Comparison of ENCODE assay signal across 20 cellular contexts in genomic region chr11:1513326-1514296, GRCh38. TPM values are rescaled to one million over a fixed set of nuclear protein-coding genes. Genes with fewer than 3 reads are reported as not detected.
DNase-seq lines count a peak whose midpoint lies in the region; ATAC-seq, FAIRE-seq and TF ChIP-seq lines count a peak whose summit lies in the region.
"Had no signal": no experiment of that assay in that cellular context is flagged by ENCODE, and none has a peak within 500 bp of the region (broad histone marks: within the 10 kb centered on the region; RNA-seq: fewer than 3 reads in every experiment).

No MANE protein-coding gene starts in this region.

- H2BK20ac ChIP-seq in H1 (ENCODE audit: low read length) = peak overlapping the region; percentile 80; the same call in 1 of the 2 replicates

- no peak for TF ChIP-seq EP300 in H1 (IDR thresholded peaks at IDR 0.05; ENCODE audit: borderline replicate concordance in 1 of 2, low read depth in 2 of 2, low read length in 2 of 2)

- no peak overlapping the region; a peak in 1 of 4 replicates for H3K4me2 ChIP-seq in H1 (ENCODE audit: insufficient read depth in 1 of 2, low read depth in 2 of 2, low read length in 2 of 2)

- H3K23me2 ChIP-seq in H1 (ENCODE audit: low read depth, low read length) = no peaks in the 10 kb centered on the region

- H4K91ac ChIP-seq in H1 (replicated peaks; ENCODE audit: insufficient read length, low read length) = peak overlapping the region; percentile 46

- H3K79me2 ChIP-seq in H1 (ENCODE audit: control insufficient read depth in 1 of 2, insufficient read depth in 2 of 2, low read length in 2 of 2) = peaks cover 0 to 7% of the 10 kb centered on the region in 2 experiments; a peak in 1 of 4 replicates

- H3K9me3 Mint-ChIP-seq in CD4-positive, alpha-beta memory T cell = peaks cover 0 to under 1% (median 0%) of the 10 kb centered on the region in 8 donors
- H3K9me3 Mint-ChIP-seq in naive thymus-derived CD4-positive, alpha-beta T cell = no peaks in the 10 kb centered on the region
- H3K9me3 Mint-ChIP-seq: activated CD4-positive, alpha-beta T cell treated with anti-CD3 and anti-CD28 coated beads, Interleukin-2, amount 10 ng/mL, durations not matched to agents 7 days and 5 days; activated naive CD8-positive, alpha-beta T cell treated with anti-CD3 and anti-CD28 coated beads, Interleukin-2, amount 10 ng/mL, durations not matched to agents 7 days and 5 days had no signal

- peaks cover 10 to 18% of the 10 kb centered on the region in 2 experiments for H4K20me1 ChIP-seq in H1 (replicated peaks in 1 of 2; ENCODE audit: control insufficient read depth in 1 of 2, insufficient read depth in 2 of 2, low read length in 2 of 2)

- H3K18ac ChIP-seq in H1 (ENCODE audit: extremely low read depth, low read length) = no peak overlapping the region

- peak overlapping the region in 1 of 8 donors; percentile 52 for H3K4me3 Mint-ChIP-seq in CD4-positive, alpha-beta memory T cell
- H3K4me3 Mint-ChIP-seq in naive thymus-derived CD4-positive, alpha-beta T cell = peak overlapping the region in 1 of 10 donors; percentile 33
- H3K4me3 Mint-ChIP-seq: activated CD4-positive, alpha-beta T cell treated with anti-CD3 and anti-CD28 coated beads, Interleukin-2, amount 10 ng/mL, durations not matched to agents 7 days and 5 days; activated naive CD8-positive, alpha-beta T cell treated with anti-CD3 and anti-CD28 coated beads, Interleukin-2, amount 10 ng/mL, durations not matched to agents 7 days and 5 days had no signal

- peaks cover 12% of the 10 kb centered on the region; the same call in 1 of the 2 replicates for H3K79me1 ChIP-seq in H1 (ENCODE audit: low read depth, low read length)

- H3K27me3 ChIP-seq in CD4-positive, alpha-beta memory T cell (ENCODE audit: insufficient read depth, low read length) = no peaks in the 10 kb centered on the region
- H3K27me3 ChIP-seq in NT2/D1 (ENCODE audit: insufficient read depth, insufficient read length) (no peaks in the 10 kb centered on the region), H1 (replicated peaks in 1 of 4; ENCODE audit: control insufficient read depth in 3 of 4, extremely low read depth in 1 of 4, insufficient read depth in 3 of 4, low read length in 3 of 4) (no peaks in the 10 kb centered on the region), body of pancreas (no peaks in the 10 kb centered on the region)
- H3K27me3 ChIP-seq in naive thymus-derived CD4-positive, alpha-beta T cell (ENCODE audit: control insufficient read depth in 2 of 2, insufficient read depth in 2 of 2, low read length in 2 of 2) = no peaks in the 10 kb centered on the region
- H3K27me3 ChIP-seq: cardiac muscle cell, heart right ventricle, SJSA1 had no signal

- TF ChIP-seq RAD21 in H1 (IDR thresholded peaks at IDR 0.05 in 1 of 2, conservative IDR thresholded peaks at IDR 0.05 in 1 of 2; ENCODE audit: low read depth in 2 of 2, low read length in 2 of 2) = no peak

- H3K56ac ChIP-seq in H1 (replicated peaks; ENCODE audit: insufficient read length, low read depth, low read length) = no peak overlapping the region

- TF ChIP-seq POLR2A in H1 (IDR thresholded peaks at IDR 0.05; ENCODE audit: control extremely low read depth in 1 of 2, low read depth in 2 of 2, low read length in 2 of 2) (no peak), body of pancreas (IDR thresholded peaks at IDR 0.05) (no peak)

- POLR2A ChIA-PET in CD4-positive, alpha-beta memory T cell (lab: Charles Lee; ENCODE audit: partially characterized antibody) = no interaction called here
- POLR2A ChIA-PET in H1 (lab: Charles Lee; ENCODE audit: partially characterized antibody) = no interaction called here
- POLR2A ChIA-PET in naive thymus-derived CD4-positive, alpha-beta T cell (lab: Charles Lee) = no interaction called here

- H3K27ac ChIP-seq in CD4-positive, alpha-beta memory T cell (ENCODE audit: low read depth, low read length) = no peak overlapping the region
- H3K27ac ChIP-seq in H1 (ENCODE audit: low read depth, low read length) (peak overlapping the region; percentile 13; the same call in 1 of the 2 replicates), body of pancreas (no peak overlapping the region)
- no peak overlapping the region for H3K27ac ChIP-seq in naive thymus-derived CD4-positive, alpha-beta T cell (ENCODE audit: low read depth, low read length)
- H3K27ac ChIP-seq: cardiac muscle cell, parathyroid adenoma, SJSA1, thoracic aorta had no signal

- peak overlapping the region; percentile 40; the same call in 1 of the 2 replicates for H2BK5ac ChIP-seq in H1 (ENCODE audit: low read depth, low read length)

- intact Hi-C loops in CD4-positive, alpha-beta memory T cell (cut with micrococcal nuclease) = no loop called here
- intact Hi-C loops in naive thymus-derived CD4-positive, alpha-beta T cell (cut with micrococcal nuclease) = loop anchor here in 1 of 2 donors (10.0 kb wide), 1 partner anchor 399 kb away; no protein-coding TSS in a partner anchor
- intact Hi-C loops in body of pancreas (cut with DNase I) = loop anchor here (10.0 kb wide), 1 partner anchor 399 kb away; no protein-coding TSS in a partner anchor

- peak overlapping the region; percentile 30; the same call in 1 of the 2 replicates for H2AK5ac ChIP-seq in H1 (ENCODE audit: low read depth, low read length)

- no peak overlapping the region for H3K4ac ChIP-seq in H1 (replicated peaks; ENCODE audit: insufficient read length, low read depth, low read length)

- no peak overlapping the region for H3K23ac ChIP-seq in H1 (ENCODE audit: insufficient read length)

- no peak for TF ChIP-seq CTCF in H1 (IDR thresholded peaks at IDR 0.05; ENCODE audit: control extremely low read depth in 1 of 3, insufficient read depth in 1 of 3, low read depth in 1 of 3, low read length in 3 of 3)
- no peak for TF ChIP-seq CTCF in body of pancreas (IDR thresholded peaks at IDR 0.05)

- peaks cover 43 to 82% (median 65%) of the 10 kb centered on the region in 4 donors for H3K4me1 Mint-ChIP-seq in CD4-positive, alpha-beta memory T cell
- peaks cover 9 to 85% (median 68%) of the 10 kb centered on the region in 7 donors for H3K4me1 Mint-ChIP-seq in naive thymus-derived CD4-positive, alpha-beta T cell

- H3K4me3 ChIP-seq in CD4-positive, alpha-beta memory T cell (ENCODE audit: low read length in 2 of 2) = no peak overlapping the region
- no peak overlapping the region for H3K4me3 ChIP-seq in NT2/D1 (ENCODE audit: insufficient read length, low read depth)
- H3K4me3 ChIP-seq in H1 (ENCODE audit: extremely low read depth in 1 of 4, insufficient read depth in 2 of 4, low read depth in 3 of 4, low read length in 4 of 4) = no peak overlapping the region
- no peak overlapping the region for H3K4me3 ChIP-seq in naive thymus-derived CD4-positive, alpha-beta T cell (ENCODE audit: low read length)
- H3K4me3 ChIP-seq in body of pancreas = no peak overlapping the region
- H3K4me3 ChIP-seq: cardiac muscle cell, heart right ventricle, SJSA1, skin epidermis had no signal

- H3K14ac ChIP-seq in H1 (ENCODE audit: insufficient read length) = no peak overlapping the region

- H3K27me3 Mint-ChIP-seq in CD4-positive, alpha-beta memory T cell = no peaks in the 10 kb centered on the region
- H3K27me3 Mint-ChIP-seq in naive thymus-derived CD4-positive, alpha-beta T cell = no peaks in the 10 kb centered on the region
- H3K27me3 Mint-ChIP-seq: activated CD4-positive, alpha-beta T cell treated with anti-CD3 and anti-CD28 coated beads, Interleukin-2, amount 10 ng/mL, durations not matched to agents 7 days and 5 days; activated naive CD8-positive, alpha-beta T cell treated with anti-CD3 and anti-CD28 coated beads, Interleukin-2, amount 10 ng/mL, durations not matched to agents 7 days and 5 days had no signal

- peak overlapping the region; percentile 50 to 86 (median 73) for H3K27ac Mint-ChIP-seq in CD4-positive, alpha-beta memory T cell
- peak overlapping the region in 5 of 9 donors; percentile 16 to 86 (median 54) for H3K27ac Mint-ChIP-seq in naive thymus-derived CD4-positive, alpha-beta T cell
- H3K27ac Mint-ChIP-seq: activated CD4-positive, alpha-beta T cell treated with anti-CD3 and anti-CD28 coated beads, Interleukin-2, amount 10 ng/mL, durations not matched to agents 7 days and 5 days; activated naive CD8-positive, alpha-beta T cell treated with anti-CD3 and anti-CD28 coated beads, Interleukin-2, amount 10 ng/mL, durations not matched to agents 7 days and 5 days had no signal

- H3K9ac ChIP-seq in NT2/D1 (ENCODE audit: insufficient read length, low read depth) (peak overlapping the region; percentile 38), H1 (replicated peaks in 1 of 4; ENCODE audit: extremely low read depth in 1 of 4, low read depth in 3 of 4, low read length in 3 of 4) (no peak overlapping the region)
- H3K9ac ChIP-seq: parathyroid adenoma had no signal

- no peaks in the 10 kb centered on the region for H3K9me3 ChIP-seq in CD4-positive, alpha-beta memory T cell (ENCODE audit: control insufficient read depth in 1 of 2, low read length in 2 of 2)
- H3K9me3 ChIP-seq in NT2/D1 (ENCODE audit: insufficient read depth, low read length) (no peaks in the 10 kb centered on the region), H1 (ENCODE audit: insufficient read depth in 2 of 2, low read depth in 1 of 2, low read length in 1 of 2) (no peaks in the 10 kb centered on the region), body of pancreas (no peaks in the 10 kb centered on the region)
- no peaks in the 10 kb centered on the region for H3K9me3 ChIP-seq in naive thymus-derived CD4-positive, alpha-beta T cell (ENCODE audit: control insufficient read depth in 2 of 3, low read length in 3 of 3)
- H3K9me3 ChIP-seq: heart right ventricle, SJSA1, thoracic aorta had no signal

- no peak for FAIRE-seq in H1 (lab: Jason Lieb, UNC)
- FAIRE-seq: GM12892 had no signal

- CTCF ChIA-PET in CD4-positive, alpha-beta memory T cell (lab: Charles Lee; ENCODE audit: partially characterized antibody) = interaction anchor here (1.0 to 2.2 kb wide), 3 partner anchors 18 to 312 kb away, joined by 3 to 6 read pairs (median 5); no protein-coding TSS in a partner anchor
- CTCF ChIA-PET in H1 (lab: Charles Lee; ENCODE audit: partially characterized antibody) = interaction anchor here (0.6 to 3.8 kb wide), 26 partner anchors 8 to 321 kb away, joined by 3 to 21 read pairs (median 4); no protein-coding TSS in a partner anchor
- CTCF ChIA-PET in naive thymus-derived CD4-positive, alpha-beta T cell (lab: Charles Lee) = no interaction called here

- 0 out of 2 replicates have a peak overlapping the region, but pooled peaks have one; percentile 24 for H2BK15ac ChIP-seq in H1 (ENCODE audit: low read length)

- no peaks in the 10 kb centered on the region for H3K36me3 ChIP-seq in CD4-positive, alpha-beta memory T cell (ENCODE audit: insufficient read depth, low read length)
- H3K36me3 ChIP-seq in NT2/D1 (ENCODE audit: insufficient read depth, insufficient read length, low read length) = no peaks in the 10 kb centered on the region
- no peaks in the 10 kb centered on the region for H3K36me3 ChIP-seq in H1 (ENCODE audit: control insufficient read depth in 2 of 4, insufficient read depth in 4 of 4, low read length in 3 of 4)
- no peaks in the 10 kb centered on the region for H3K36me3 ChIP-seq in naive thymus-derived CD4-positive, alpha-beta T cell (ENCODE audit: control insufficient read depth in 2 of 3, insufficient read depth in 3 of 3, low read length in 3 of 3)
- H3K36me3 ChIP-seq in body of pancreas (replicated peaks in 1 of 2; ENCODE audit: insufficient read depth in 1 of 2, low read depth in 2 of 2) = no peaks in the 10 kb centered on the region
- H3K36me3 ChIP-seq: cardiac muscle cell, SJSA1, thoracic aorta had no signal

- DNase-seq in CD4-positive, alpha-beta memory T cell = no peak
- DNase-seq in NT2/D1 (ENCODE audit: low read depth, low spot score) (no peak), H1 (ENCODE audit: low read depth in 1 of 2, low spot score in 2 of 2) (no peak), body of pancreas (no peak)
- DNase-seq in naive thymus-derived CD4-positive, alpha-beta T cell = no peak
- no peak for DNase-seq in stimulated activated CD8-positive, alpha-beta memory T cell treated with anti-CD3 and anti-CD28 coated beads, Interleukin-4, amount 100 ng/mL, for 48 hours
- DNase-seq: activated CD4-positive, alpha-beta T cell treated with anti-CD3 and anti-CD28 coated beads, Interleukin-2, amount 10 ng/mL, durations not matched to agents 7 days and 5 days; activated naive CD8-positive, alpha-beta T cell treated with anti-CD3 and anti-CD28 coated beads, Interleukin-2, amount 10 ng/mL, durations not matched to agents 7 days and 5 days; GF-D8; NCI-H1930; stimulated activated CD4-positive, alpha-beta T cell treated with anti-CD3 and anti-CD28 coated beads, Interleukin-4, amount 100 ng/mL, for 4 hours had no signal

- peak overlapping the region; percentile 68; the same call in 1 of the 2 replicates for H2BK12ac ChIP-seq in H1 (ENCODE audit: low read depth, low read length)

- no peak overlapping the region for H2AFZ ChIP-seq in H1 (ENCODE audit: low read length)
- H2AFZ ChIP-seq: parathyroid adenoma had no signal

- peaks cover 54% of the 10 kb centered on the region for H3K4me1 ChIP-seq in CD4-positive, alpha-beta memory T cell (ENCODE audit: insufficient read depth, low read length)
- H3K4me1 ChIP-seq in NT2/D1 (ENCODE audit: insufficient read depth, insufficient read length) (peaks cover 49% of the 10 kb centered on the region), H1 (replicated peaks in 1 of 4; ENCODE audit: control insufficient read depth in 3 of 4, insufficient read depth in 4 of 4, low read length in 3 of 4) (peaks cover 0 to 9% (median 8%) of the 10 kb centered on the region in 4 experiments; a peak in 6 of 7 replicates), body of pancreas (peaks cover 15% of the 10 kb centered on the region)
- peaks cover 19 to 24% of the 10 kb centered on the region in 2 donors for H3K4me1 ChIP-seq in naive thymus-derived CD4-positive, alpha-beta T cell (ENCODE audit: control insufficient read depth in 2 of 2, insufficient read depth in 2 of 2, low read length in 2 of 2)
- H3K4me1 ChIP-seq: parathyroid adenoma, SJSA1 had no signal

- WGBS in H1 (ENCODE audit: extremely low coverage in 1 of 2, insufficient coverage in 1 of 2, insufficient read length in 1 of 2, insufficient replicate concordance in 2 of 2, low coverage in 1 of 2, low lambda C conversion rate in 2 of 2, missing lambda C conversion rate in 1 of 2), 2 experiments = 84% methylated on average over 23 of the region's 23 CpGs; no CpG with 5 or more reads in 1 of the 2 experiments
- 77 to 82% methylated on average over 22 to 23 of the region's 23 CpGs for WGBS in body of pancreas, 2 donors

- H3K36me3 Mint-ChIP-seq in CD4-positive, alpha-beta memory T cell = peaks cover 5 to 23% of the 10 kb centered on the region in 2 donors
- H3K36me3 Mint-ChIP-seq in naive thymus-derived CD4-positive, alpha-beta T cell = peaks cover 0 to 6% (median 0%) of the 10 kb centered on the region in 5 donors

- no peak overlapping the region for H2BK120ac ChIP-seq in H1 (replicated peaks; ENCODE audit: low read depth, low read length)

- H4K8ac ChIP-seq in H1 (ENCODE audit: extremely low read depth, insufficient read depth, low read length) = no peak overlapping the region

- no peak for ATAC-seq in naive thymus-derived CD4-positive, alpha-beta T cell
- no peak for ATAC-seq in HG03159 (IDR thresholded peaks at IDR 0.05; ENCODE audit: unreplicated experiment)
- no peak for ATAC-seq in HG02798 (IDR thresholded peaks at IDR 0.05; ENCODE audit: poor library complexity, unreplicated experiment)
- ATAC-seq in body of pancreas = no peak

- H4K5ac ChIP-seq in H1 (ENCODE audit: insufficient read length, low read depth, low read length) = no peak overlapping the region

RNA-seq across cellular contexts. Expression of gene MOB2, which starts 27.0 kb away (rescaled TPM):
- 10 to 100 TPM; 73.1 to 74.1 TPM for total RNA-seq in CD4-positive, alpha-beta memory T cell
- 10 to 100 TPM; 48.8 to 67.0 TPM for polyA plus RNA-seq in CD4-positive, alpha-beta memory T cell
- total RNA-seq in H1 (2021; fragmentation: NEBNext Ultra II Directional; extraction: Animal tissue kit (Norgen Biotek cat#: 25700)) = 18.3 and 18.6 TPM in 2 replicates
- 28.2 and 28.5 TPM in 2 replicates for polyA plus RNA-seq in H1 (2011; rRNA removed)
- polyA plus RNA-seq in H1 (2011; cell fraction: cytosol; rRNA removed) = 37.2 TPM
- 34.8 TPM for polyA plus RNA-seq in H1 (2011; cell fraction: nucleus; rRNA removed)
- 15.1 to 24.8 TPM (median 22.8 TPM) in 4 replicates for polyA plus RNA-seq in H1 (2012, experiment 1 of 2)
- polyA plus RNA-seq in H1 (2012, experiment 2 of 2) = 22.6 TPM
- 9.6 TPM for polyA plus RNA-seq in H1 (2013, experiment 1 of 2)
- 9.7 TPM for polyA plus RNA-seq in H1 (2013, experiment 2 of 2)
- 33.6 and 38.3 TPM in 2 replicates for polyA minus RNA-seq in H1 (2011; rRNA and poly(A)+ RNA removed)
- 17.2 TPM for polyA minus RNA-seq in H1 (2011; cell fraction: cytosol; rRNA and poly(A)+ RNA removed)
- 14.7 TPM for polyA minus RNA-seq in H1 (2011; cell fraction: nucleus; rRNA and poly(A)+ RNA removed)
- 10 to 100 TPM; 38.4 to 59.8 (median 51.2) TPM for total RNA-seq in naive thymus-derived CD4-positive, alpha-beta T cell
- polyA plus RNA-seq in naive thymus-derived CD4-positive, alpha-beta T cell = 10 to 100 TPM; 37.6 to 53.8 TPM
- 10 to 100 TPM; 11.4 to 31.3 TPM for total RNA-seq in body of pancreas

RNA-seq across cellular contexts. Expression of gene DUSP8, which starts 58.5 kb away (rescaled TPM):
- total RNA-seq in CD4-positive, alpha-beta memory T cell = 1 to 10 TPM; 5.8 TPM
- 1 to 10 TPM in 1 of 2 donors, not detected in 1; 1.5 TPM for polyA plus RNA-seq in CD4-positive, alpha-beta memory T cell
- 2.1 and 2.8 TPM in 2 replicates for total RNA-seq in H1 (2021; fragmentation: NEBNext Ultra II Directional; extraction: Animal tissue kit (Norgen Biotek cat#: 25700))
- 3.6 and 4.1 TPM in 2 replicates for polyA plus RNA-seq in H1 (2011; rRNA removed)
- polyA plus RNA-seq in H1 (2011; cell fraction: cytosol; rRNA removed) = 2.4 TPM
- polyA plus RNA-seq in H1 (2011; cell fraction: nucleus; rRNA removed) = 4.9 TPM
- polyA plus RNA-seq in H1 (2012, experiment 1 of 2) = 2.1 to 5.2 TPM (median 4.3 TPM) in 4 replicates
- polyA plus RNA-seq in H1 (2012, experiment 2 of 2) = 1.3 TPM
- polyA plus RNA-seq in H1 (2013, experiment 1 of 2) = 1.7 TPM
- 2.1 TPM for polyA plus RNA-seq in H1 (2013, experiment 2 of 2)
- polyA minus RNA-seq in H1 (2011; rRNA and poly(A)+ RNA removed) = 0.90 and 5.2 TPM in 2 replicates
- polyA minus RNA-seq in H1 (2011; cell fraction: cytosol; rRNA and poly(A)+ RNA removed) = 2.0 TPM
- polyA minus RNA-seq in H1 (2011; cell fraction: nucleus; rRNA and poly(A)+ RNA removed) = 1.7 TPM
- 10 to 100 TPM in 2 of 5 experiments, 1 to 10 TPM in 2, under 1 TPM in 1; 0.41 to 79.3 (median 4.4) TPM for total RNA-seq in naive thymus-derived CD4-positive, alpha-beta T cell
- under 1 TPM; 0.22 to 0.35 TPM for polyA plus RNA-seq in naive thymus-derived CD4-positive, alpha-beta T cell
- 10 to 100 TPM in 1 of 2 donors, 1 to 10 TPM in 1; 7.0 to 19.1 TPM for total RNA-seq in body of pancreas
